9 cellular contexts compared by ENCODE assay signal in the genomic region with DNA sequence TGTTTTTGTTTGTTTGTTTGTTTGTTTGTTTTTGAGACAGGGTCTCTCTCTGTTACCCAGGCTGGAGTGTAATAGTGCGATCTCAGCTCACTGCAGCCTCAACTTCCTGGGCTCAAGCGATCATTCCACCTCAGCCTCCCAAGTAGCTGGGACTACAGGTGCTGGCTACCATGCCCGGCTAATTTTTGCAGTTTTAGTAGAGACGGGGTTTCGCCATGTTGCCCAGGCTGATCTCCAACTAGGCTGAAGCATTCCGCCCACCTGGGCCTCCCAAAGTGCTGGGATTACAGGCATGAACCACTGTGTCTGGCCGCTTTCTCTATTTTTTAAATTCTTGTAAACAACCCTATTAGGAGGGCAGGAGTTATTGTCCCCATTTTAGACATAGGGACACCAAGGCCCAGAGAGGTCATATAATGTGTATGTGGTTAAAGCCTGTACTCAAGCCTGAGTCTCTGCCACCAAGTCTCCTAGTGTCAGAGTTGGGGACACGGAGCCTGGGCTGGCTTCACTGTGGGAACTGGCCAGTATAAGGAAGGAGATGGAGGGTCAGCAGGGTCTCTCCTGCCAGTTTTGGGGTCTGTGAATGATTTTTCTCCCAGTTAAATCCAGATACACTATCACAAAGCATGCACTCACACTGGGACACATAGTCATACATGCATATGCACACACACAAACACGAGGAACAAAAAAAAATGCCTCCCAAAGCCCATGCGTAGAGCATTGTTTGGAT. TPM values are rescaled to one million over a fixed set of nuclear protein-coding genes. Genes with fewer than 3 reads are reported as not detected.
DNase-seq lines count a peak whose midpoint lies in the region; ATAC-seq, FAIRE-seq and TF ChIP-seq lines count a peak whose summit lies in the region.
"Had no signal": no experiment of that assay in that cellular context is flagged by ENCODE, and none has a peak within 500 bp of the region (broad histone marks: within the 10 kb centered on the region; RNA-seq: fewer than 3 reads in every experiment).

No MANE protein-coding gene starts in this region.

- no peak overlapping the region for H3K27ac Mint-ChIP-seq in H9

- H2BK5ac ChIP-seq in H9 (ENCODE audit: insufficient read length, low read length): no peak overlapping the region

- H4K91ac ChIP-seq in H9 (ENCODE audit: insufficient read length, low read depth, low read length): no peak overlapping the region

- H4K8ac ChIP-seq in H9 (replicated peaks; ENCODE audit: insufficient read length, low read depth, low read length): no peak overlapping the region

- no peaks in the 10 kb centered on the region for H3K36me3 ChIP-seq in HCT116 (ENCODE audit: control insufficient read depth in 1 of 2, insufficient read depth in 2 of 2, low read length in 2 of 2)
- peaks cover 16% of the 10 kb centered on the region for H3K36me3 ChIP-seq in adipocyte (ENCODE audit: control insufficient read depth, insufficient read depth, low read length, severe bottlenecking)
- peaks cover 0 to 5% of the 10 kb centered on the region in 2 donors for H3K36me3 ChIP-seq in muscle layer of duodenum (ENCODE audit: control insufficient read depth in 1 of 2, insufficient read depth in 2 of 2, low read length in 2 of 2)

- RAD21 ChIA-PET in HCT116 (lab: Charles Lee; ENCODE audit: low non-redundant PET in 1 of 2, low total read pairs in 2 of 2, uncharacterized antibody in 2 of 2, unreplicated experiment in 2 of 2): interaction anchor here in 1 of 2 experiments (1.2 kb wide), 1 partner anchor 42 kb away, joined by 3 read pairs; no protein-coding TSS in a partner anchor

- H3K27ac ChIP-seq in A549 (peak overlapping the region; percentile 92 to 95), HCT116 (ENCODE audit: low read depth, low read length) (no peak overlapping the region), muscle layer of duodenum (ENCODE audit: low read length) (peak overlapping the region; percentile 14), H9 (ENCODE audit: insufficient read length, low read depth, low read length) (no peak overlapping the region)

- H3K4me2 ChIP-seq in A549 (peak overlapping the region; percentile 93), HCT116 (ENCODE audit: low read length) (peak overlapping the region; percentile 80), H9 (ENCODE audit: insufficient read depth, insufficient read length, low read length) (no peak overlapping the region)

- no peak overlapping the region for H3K4ac ChIP-seq in H9 (ENCODE audit: low read depth, low read length)

- no TSS peak for BruUV-seq in HCT116 (replicated peaks; lab: Mats Ljungman, UMichigan)

- no peak for TF ChIP-seq CTCF in A549 (IDR thresholded peaks at IDR 0.05)
- TF ChIP-seq CTCF in HCT116 (IDR thresholded peaks at IDR 0.05 in 2 of 3, conservative IDR thresholded peaks at IDR 0.05 in 1 of 3; ENCODE audit: borderline replicate concordance in 1 of 3, insufficient read depth in 1 of 3, low read depth in 2 of 3, low read length in 2 of 3): no peak
- TF ChIP-seq CTCF in H9 (conservative IDR thresholded peaks at IDR 0.05): no peak

- TF ChIP-seq RAD21 in A549 (conservative IDR thresholded peaks at IDR 0.05 in 1 of 2, IDR thresholded peaks at IDR 0.05 in 1 of 2) (no peak), HCT116 (IDR thresholded peaks at IDR 0.05; ENCODE audit: low read depth) (no peak)

- no peaks in the 10 kb centered on the region for H3K9me3 ChIP-seq in A549
- H3K9me3 ChIP-seq in HCT116 (ENCODE audit: control insufficient read depth in 1 of 2, insufficient read depth in 1 of 2, low read depth in 1 of 2, low read length in 2 of 2): no peaks in the 10 kb centered on the region
- H3K9me3 ChIP-seq in adipocyte (ENCODE audit: control insufficient read depth, low read length): no peaks in the 10 kb centered on the region
- no peaks in the 10 kb centered on the region for H3K9me3 ChIP-seq in muscle layer of duodenum (ENCODE audit: control insufficient read depth in 1 of 2, low read length in 2 of 2)
- no peaks in the 10 kb centered on the region for H3K9me3 ChIP-seq in H9 (ENCODE audit: control insufficient read depth, low read depth, low read length)

- H3K9me3 Mint-ChIP-seq in H9: no peaks in the 10 kb centered on the region; a peak in 1 of 5 replicates

- no peak for TF ChIP-seq POLR2A in A549 (IDR thresholded peaks at IDR 0.05; ENCODE audit: low read length)
- no peak for TF ChIP-seq POLR2A in HCT116 (IDR thresholded peaks at IDR 0.05; ENCODE audit: borderline replicate concordance, extremely low read depth, insufficient read depth, insufficient read length)

- H2AFZ ChIP-seq in HCT116 (ENCODE audit: low read depth, low read length, poor library complexity, severe bottlenecking) (no peak overlapping the region), H9 (ENCODE audit: low read length) (no peak overlapping the region)

- no peak overlapping the region for H2BK20ac ChIP-seq in H9 (ENCODE audit: low read depth, low read length, poor library complexity, severe bottlenecking)

- H2AK5ac ChIP-seq in H9 (ENCODE audit: insufficient read length, low read length): no peak overlapping the region

- H3K9ac ChIP-seq in HCT116 (ENCODE audit: low read length) (peak overlapping the region; percentile 80), adipocyte (ENCODE audit: low read length) (peak overlapping the region; percentile 90), H9 (ENCODE audit: extremely low read depth, insufficient read length, low read length) (no peak overlapping the region)

- no peaks in the 10 kb centered on the region for H3K9me2 ChIP-seq in HCT116 (ENCODE audit: insufficient read depth)

- 94% methylated on average over 10 of the region's 10 CpGs for WGBS in A549 (ENCODE audit: missing lambda C conversion rate)
- no CpG with 5 or more reads among the region's 10 CpGs for WGBS in H9 (ENCODE audit: extremely low coverage, insufficient read length, low lambda C conversion rate)

- ATAC-seq in A549: no peak
- no peak for ATAC-seq in HCT116

- H3K4me1 ChIP-seq in A549 (peaks cover 44% of the 10 kb centered on the region), HCT116 (ENCODE audit: control insufficient read depth in 1 of 2, insufficient read depth in 2 of 2, low read length in 2 of 2) (peaks cover 17 to 27% of the 10 kb centered on the region in 2 experiments), adipocyte (ENCODE audit: control insufficient read depth, insufficient read depth, low read length) (peaks cover 32% of the 10 kb centered on the region), muscle layer of duodenum (ENCODE audit: control insufficient read depth in 1 of 2, insufficient read depth in 2 of 2, low read length in 2 of 2) (peaks cover 11% of the 10 kb centered on the region in 2 donors), H9 (ENCODE audit: insufficient read depth, low read length) (no peaks in the 10 kb centered on the region; the same call in 1 of the 2 replicates)

- no peaks in the 10 kb centered on the region for H3K27me3 ChIP-seq in HCT116 (ENCODE audit: insufficient read depth, low read length)
- no peaks in the 10 kb centered on the region for H3K27me3 ChIP-seq in adipocyte (replicated peaks; ENCODE audit: control insufficient read depth, insufficient read depth, low read length)
- H3K27me3 ChIP-seq in muscle layer of duodenum (ENCODE audit: low read depth, low read length): no peaks in the 10 kb centered on the region
- H3K27me3 ChIP-seq in H9 (ENCODE audit: insufficient read depth, low read length): no peaks in the 10 kb centered on the region; the same call in 1 of the 2 replicates

- CTCF ChIA-PET in A549 (lab: Yijun Ruan, JAX): interaction anchor here (0.7 to 1.2 kb wide), 3 partner anchors 8 to 61 kb away, joined by 3 to 4 read pairs (median 3); no protein-coding TSS in a partner anchor
- CTCF ChIA-PET in HCT116 (lab: Charles Lee): no interaction called here

- no peak for DNase-seq in A549 (ENCODE audit: low read depth in 1 of 2, low spot score in 1 of 2)
- no peak for DNase-seq in HCT116 (ENCODE audit: low read depth, low spot score)
- no peak for DNase-seq in adipocyte (ENCODE audit: low read depth)
- no peak for DNase-seq in HuH-7 (ENCODE audit: low spot score)
- no peak for DNase-seq in H9
- no peak for DNase-seq in DMS79 treated with DMSO at 0.1 percent for 48 hours (lab: John Stamatoyannopoulos, UW)
- DNase-seq in NCI-H2029 (lab: John Stamatoyannopoulos, UW): no peak
- DNase-seq: NCI-H1930 had no signal

- no peaks in the 10 kb centered on the region for H4K20me1 ChIP-seq in HCT116 (ENCODE audit: insufficient read depth)
- H4K20me1 ChIP-seq in H9 (ENCODE audit: control insufficient read depth, insufficient read depth, insufficient read length): no peaks in the 10 kb centered on the region

- H3K56ac ChIP-seq in H9 (ENCODE audit: insufficient read length, low read depth, low read length): no peak overlapping the region

- H3K4me3 ChIP-seq in A549: peak overlapping the region; percentile 72
- no peak overlapping the region; a peak in 2 of 4 replicates for H3K4me3 ChIP-seq in HCT116 (replicated peaks in 1 of 2; ENCODE audit: low read depth in 1 of 2, low read length in 2 of 2)
- peak overlapping the region; percentile 90 for H3K4me3 ChIP-seq in adipocyte (ENCODE audit: low read length)
- peak overlapping the region; percentile 93 to 97 for H3K4me3 ChIP-seq in muscle layer of duodenum (ENCODE audit: low read depth in 1 of 2, low read length in 2 of 2)

- H3T11ph ChIP-seq in H9 (ENCODE audit: low read length): no peak overlapping the region

- peaks cover 25% of the 10 kb centered on the region for H3K27me3 Mint-ChIP-seq in H9 (ENCODE audit: low read depth)

- H3K23me2 ChIP-seq in H9 (ENCODE audit: insufficient read length, low read depth, low read length, poor library complexity, severe bottlenecking): peaks cover 16% of the 10 kb centered on the region

- peaks cover 29 to 34% of the 10 kb centered on the region in 2 experiments for H3K4me1 Mint-ChIP-seq in H9

- H2BK12ac ChIP-seq in H9 (ENCODE audit: insufficient read length, low read depth, low read length): no peak overlapping the region

- no peak overlapping the region for H3K14ac ChIP-seq in H9 (ENCODE audit: insufficient read depth, low read length)

- POLR2A ChIA-PET in A549 (lab: Yijun Ruan, JAX) (no interaction called here), HCT116 (lab: Charles Lee) (no interaction called here)

- no peaks in the 10 kb centered on the region for H3K36me3 Mint-ChIP-seq in H9 (ENCODE audit: insufficient read depth in 1 of 3, low read depth in 3 of 3)

- H3K79me2 ChIP-seq in HCT116 (ENCODE audit: insufficient read depth, low read length): peaks cover 24% of the 10 kb centered on the region
- H3K79me2 ChIP-seq in H9 (ENCODE audit: insufficient read depth, low read length): no peaks in the 10 kb centered on the region

- H3K23ac ChIP-seq in H9 (ENCODE audit: insufficient read length, low read depth, low read length): no peak overlapping the region

- intact Hi-C loops in HCT116 (cut with micrococcal nuclease): no loop called here

- H3K18ac ChIP-seq in H9 (ENCODE audit: insufficient read length, low read depth, low read length): no peak overlapping the region

- H4K5ac ChIP-seq in H9 (ENCODE audit: insufficient read length, low read depth, low read length): no peak overlapping the region

- no peak overlapping the region for H2BK120ac ChIP-seq in H9 (ENCODE audit: low read depth, low read length, poor library complexity, severe bottlenecking)

- H2BK15ac ChIP-seq in H9 (ENCODE audit: low read depth, low read length): no peak overlapping the region

- FAIRE-seq in A549 (lab: Jason Lieb, UNC): no peak

- no peak for TF ChIP-seq EP300 in A549 (IDR thresholded peaks at IDR 0.05)

- no peaks in the 10 kb centered on the region for H3K79me1 ChIP-seq in H9 (ENCODE audit: insufficient read depth, low read depth, low read length, poor library complexity, severe bottlenecking)

- peak overlapping the region in 1 of 2 experiments; percentile 96; a peak in 3 of 5 replicates for H3K4me3 Mint-ChIP-seq in H9

RNA-seq across cellular contexts. Expression of gene TTC7A, which starts 2.0 kb away (rescaled TPM):
- polyA plus RNA-seq in A549 (2011; rRNA removed) (17.3 and 19.6 TPM in 2 replicates), A549 (2017; fragmentation: RNase III; extraction: RNeasy Plus Mini Kit Qiagen cat#74134 plus additional on column Dnase treatment) (30.7 to 31.4 TPM (median 31.3 TPM) in 3 replicates)
- polyA plus RNA-seq in A549 (2012; cell fraction: cytosol; rRNA removed): 34.9 and 40.3 TPM in 2 replicates
- polyA plus RNA-seq in A549 (2012; cell fraction: nucleus; rRNA removed): 92.4 and 101 TPM in 2 replicates
- 16.7 and 28.0 TPM in 2 replicates for polyA minus RNA-seq in A549 (2011; rRNA and poly(A)+ RNA removed)
- total RNA-seq in HCT116 (2021; ENCODE audit: unreplicated experiment) (17.7 TPM), H9 (2021) (9.6 and 10.5 TPM in 2 replicates)
- 15.1 and 15.3 TPM in 2 replicates for polyA plus RNA-seq in HCT116 (2012)

RNA-seq across cellular contexts. Expression of gene MCFD2, which starts 27.5 kb away (rescaled TPM):
- polyA plus RNA-seq in A549 (2011; rRNA removed): 172 and 210 TPM in 2 replicates
- polyA plus RNA-seq in A549 (2012; cell fraction: cytosol; rRNA removed): 51.2 and 61.9 TPM in 2 replicates
- polyA plus RNA-seq in A549 (2012; cell fraction: nucleus; rRNA removed): 35.2 and 36.7 TPM in 2 replicates
- 118 to 125 TPM (median 120 TPM) in 3 replicates for polyA plus RNA-seq in A549 (2017; fragmentation: RNase III; extraction: RNeasy Plus Mini Kit Qiagen cat#74134 plus additional on column Dnase treatment)
- 90.0 and 90.1 TPM in 2 replicates for polyA minus RNA-seq in A549 (2011; rRNA and poly(A)+ RNA removed)
- 73.9 TPM for total RNA-seq in HCT116 (2021; ENCODE audit: unreplicated experiment)
- 57.7 and 60.5 TPM in 2 replicates for polyA plus RNA-seq in HCT116 (2012)
- 64.6 and 64.7 TPM in 2 replicates for total RNA-seq in H9 (2021)

Comparison
In these comparisons a context has a peak if more than half of its experiments do, and no peak if none do; other contexts are left out.
1. H3K27ac ChIP-seq: peak in A549 (2 of 2) and muscle layer of duodenum (single experiment); none in HCT116 (single experiment) and H9 (single experiment).
2. H3K4me3 ChIP-seq: peak in A549 (single experiment), adipocyte (single experiment) and muscle layer of duodenum (2 of 2); none in HCT116 (0 of 2).